In the genomic region with DNA sequence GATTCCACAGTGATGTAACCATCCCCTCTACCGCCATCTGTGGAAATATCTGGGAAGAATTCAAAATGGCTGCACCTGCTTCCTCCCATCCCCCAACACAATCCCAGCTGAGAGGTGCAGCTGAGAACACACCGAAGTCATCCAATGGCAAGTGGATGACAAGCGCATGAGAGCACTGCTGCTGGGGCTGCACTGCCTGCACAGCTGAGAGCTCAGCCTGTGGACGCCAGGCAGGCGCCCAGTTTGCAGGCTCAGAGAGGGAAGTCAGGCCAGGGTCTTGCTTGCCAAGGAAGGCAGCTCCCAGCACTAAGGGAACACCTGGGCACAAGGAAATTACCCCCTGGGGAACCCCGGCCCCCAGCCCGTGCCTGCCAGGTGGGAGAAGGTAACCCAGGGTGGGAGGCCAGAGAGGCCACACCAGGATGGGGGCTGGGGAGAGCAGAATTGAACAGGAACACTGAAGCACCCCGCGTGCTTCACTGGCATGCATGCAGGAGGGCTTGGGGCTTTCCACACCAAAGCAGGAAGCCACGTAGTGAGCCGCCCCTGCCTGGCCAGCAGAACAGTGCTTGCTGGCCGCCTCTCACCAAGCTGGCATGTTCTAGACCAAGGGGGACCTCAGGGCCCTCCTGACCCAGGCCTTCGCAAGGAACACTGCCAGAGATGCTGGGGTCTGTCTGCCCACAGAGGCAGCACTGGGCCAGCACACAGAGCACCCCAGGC, we compare ENCODE assay signal across 9 cellular contexts. TPM values are rescaled to one million over a fixed set of nuclear protein-coding genes. Genes with fewer than 3 reads are reported as not detected.
DNase-seq lines count a peak whose midpoint lies in the region; ATAC-seq, FAIRE-seq and TF ChIP-seq lines count a peak whose summit lies in the region.
"Had no signal": no experiment of that assay in that cellular context is flagged by ENCODE, and none has a peak within 500 bp of the region (broad histone marks: within the 10 kb centered on the region; RNA-seq: fewer than 3 reads in every experiment).

No MANE protein-coding gene starts in this region.

- no peaks in the 10 kb centered on the region for H3K9me3 ChIP-seq in BLaER1
- no peaks in the 10 kb centered on the region for H3K9me3 ChIP-seq in PC-3 (ENCODE audit: low read length)

- POLR2A ChIA-PET in PC-3 (lab: Charles Lee; ENCODE audit: unreplicated experiment) = no interaction called here

- CTCF ChIA-PET in PC-3 (lab: Charles Lee) = no interaction called here

- H3K9me2 ChIP-seq in PC-3 (replicated peaks; ENCODE audit: low read length) = no peaks in the 10 kb centered on the region

- FAIRE-seq in H54 (lab: Jason Lieb, UNC) = no peak

- ATAC-seq in GM21786 (IDR thresholded peaks at IDR 0.05; ENCODE audit: unreplicated experiment) = peak; percentile 31
- no peak for ATAC-seq in PC-3
- ATAC-seq in HG02970 (IDR thresholded peaks at IDR 0.05; ENCODE audit: low FRiP score, unreplicated experiment) = no peak

- no peaks in the 10 kb centered on the region for H3K9me3 Mint-ChIP-seq in mesothelial cell of epicardium

- H3K4me3 Mint-ChIP-seq in mesothelial cell of epicardium = no peak overlapping the region

- BruUV-seq in PC-3 (replicated peaks; lab: Mats Ljungman, UMichigan) = no TSS peak

- H3K4me2 ChIP-seq in BLaER1 (peak overlapping the region; percentile 90), PC-3 (ENCODE audit: low read length) (no peak overlapping the region)

- H4K20me1 ChIP-seq in BLaER1 = peaks cover 89% of the 10 kb centered on the region
- H4K20me1 ChIP-seq in PC-3 (ENCODE audit: low read length) = no peaks in the 10 kb centered on the region

- peak overlapping the region; percentile 86 for H3K27ac ChIP-seq in BLaER1
- H3K27ac ChIP-seq in PC-3 (ENCODE audit: low read length) = no peak overlapping the region

- peak overlapping the region; percentile 43 for H3K27ac Mint-ChIP-seq in mesothelial cell of epicardium

- peak; percentile 44 for DNase-seq in activated T-cell treated with anti-CD3 and anti-CD28 coated beads, Interleukin-2, amount 50 U/mL, for 1 hour
- no peak for DNase-seq in mesothelial cell of epicardium (ENCODE audit: low spot score in 2 of 2, unreplicated experiment in 2 of 2)
- DNase-seq in PC-3 = no peak
- no peak for DNase-seq in H54 (ENCODE audit: insufficient read length, low spot score)
- DNase-seq in NCI-H2171 treated with DMSO at 0.1 percent for 48 hours (lab: John Stamatoyannopoulos, UW) = no peak

- intact Hi-C loops in PC-3 (cut with micrococcal nuclease) = no loop called here

- no peak for TF ChIP-seq CTCF in mesothelial cell of epicardium (IDR thresholded peaks at IDR 0.05; ENCODE audit: unreplicated experiment)
- TF ChIP-seq CTCF in PC-3 (conservative IDR thresholded peaks at IDR 0.05; ENCODE audit: low read depth, low read length) = no peak

- H3K27me3 Mint-ChIP-seq in mesothelial cell of epicardium (ENCODE audit: low read depth) = no peaks in the 10 kb centered on the region

- H3K79me2 ChIP-seq in PC-3 (ENCODE audit: low read length) = no peaks in the 10 kb centered on the region

- peaks cover 45% of the 10 kb centered on the region for H3K4me1 Mint-ChIP-seq in mesothelial cell of epicardium

- H3K4me3 ChIP-seq in BLaER1 (peak overlapping the region; percentile 40), PC-3 (ENCODE audit: low read length) (no peak overlapping the region)

- H3K27me3 ChIP-seq in BLaER1 = no peaks in the 10 kb centered on the region
- H3K27me3 ChIP-seq in PC-3 (ENCODE audit: low read length) = no peaks in the 10 kb centered on the region

- H3K36me3 Mint-ChIP-seq in mesothelial cell of epicardium = peaks cover 18% of the 10 kb centered on the region

- H2AFZ ChIP-seq in PC-3 (ENCODE audit: low read length) = no peak overlapping the region
- H2AFZ ChIP-seq: parathyroid adenoma had no signal

- peak overlapping the region; percentile 69 for H3K9ac ChIP-seq in BLaER1
- H3K9ac ChIP-seq in PC-3 (ENCODE audit: low read length) = no peak overlapping the region
- H3K9ac ChIP-seq: parathyroid adenoma had no signal

- H3F3A ChIP-seq in PC-3 (ENCODE audit: low read length, unreplicated experiment) = no peaks in the 10 kb centered on the region

- no peak for TF ChIP-seq POLR2A in H54 (IDR thresholded peaks at IDR 0.05; ENCODE audit: low read depth, low read length)

- peaks cover 62% of the 10 kb centered on the region for H3K36me3 ChIP-seq in BLaER1
- no peaks in the 10 kb centered on the region for H3K36me3 ChIP-seq in PC-3 (ENCODE audit: low read depth, low read length)

- H3K4me1 ChIP-seq in BLaER1 = peaks cover 100% of the 10 kb centered on the region
- no peaks in the 10 kb centered on the region for H3K4me1 ChIP-seq in PC-3 (ENCODE audit: insufficient read depth, low read length)

RNA-seq across cellular contexts. Expression of gene FAM53B, which starts 46.2 kb away (rescaled TPM):
- 40.7 to 43.0 TPM (median 42.0 TPM) in 3 replicates for total RNA-seq in mesothelial cell of epicardium
- 16.5 and 19.4 TPM in 2 replicates for total RNA-seq in PC-3 (2014; rRNA removed)
